ENCODE assay signal across 8 cellular contexts in genomic region chr22:36481393-36482168, GRCh38. TPM values are rescaled to one million over a fixed set of nuclear protein-coding genes. Genes with fewer than 3 reads are reported as not detected.
A peak's percentile ranks its signal among the peaks of the same experiment; 100 is the strongest.
DNase-seq lines count a peak whose midpoint lies in the region; ATAC-seq and FAIRE-seq lines count a peak whose summit lies in the region.

A gene with protein sequence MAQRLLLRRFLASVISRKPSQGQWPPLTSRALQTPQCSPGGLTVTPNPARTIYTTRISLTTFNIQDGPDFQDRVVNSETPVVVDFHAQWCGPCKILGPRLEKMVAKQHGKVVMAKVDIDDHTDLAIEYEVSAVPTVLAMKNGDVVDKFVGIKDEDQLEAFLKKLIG (minus strand): TSS chr22:36481640. CDS start chr22:36480837, 803 bp downstream.

- DNase-seq in CMK (ENCODE audit: low read depth) (peak; percentile 91), HTR-8/SVneo (ENCODE audit: insufficient read length, low spot score) (peak; percentile 82), NOMO-1 treated with dmso at 0.1 percent for 144 hours (lab: John Stamatoyannopoulos, UW; ENCODE audit: unreplicated experiment) (peak; percentile 93), mesenchymal stem cell (peak; percentile 97)
- DNase-seq in activated CD8-positive, alpha-beta memory T cell treated with anti-CD3 and anti-CD28 coated beads for 48 hours (ENCODE audit: low read depth in 2 of 3, low spot score in 2 of 3): peak; percentile 86 to 93 (median 92)
- peak; percentile 96 to 98 (median 97) for DNase-seq in effector memory CD8-positive, alpha-beta T cell
- peak; percentile 88 for DNase-seq in stimulated activated CD8-positive, alpha-beta memory T cell treated with anti-CD3 and anti-CD28 coated beads, Interleukin-12 subunit alpha, Interleukin-12 subunit beta, amount 100 ng/mL, for 4 hours (ENCODE audit: low read depth)

- peak within 1 kb of the TSS; percentile 58 for H3K4me2 ChIP-seq in mesenchymal stem cell (ENCODE audit: low read length, poor library complexity, severe bottlenecking)

- H3K4me3 ChIP-seq in mesenchymal stem cell (ENCODE audit: insufficient read depth in 1 of 2, low read depth in 1 of 2, low read length in 2 of 2): peak within 1 kb of the TSS; percentile 71 to 84

- H3K18ac ChIP-seq in mesenchymal stem cell (ENCODE audit: low read depth in 1 of 2, low read length in 2 of 2): peak within 1 kb of the TSS; percentile 74 to 99

- peak within 1 kb of the TSS; percentile 99 for H4K91ac ChIP-seq in mesenchymal stem cell (ENCODE audit: low read length)

- H3K4me1 Mint-ChIP-seq in effector memory CD8-positive, alpha-beta T cell (ENCODE audit: low read depth in 2 of 2): peaks cover 13 to 16% of the 10 kb centered on the region in 2 donors

- H2BK12ac ChIP-seq in mesenchymal stem cell (ENCODE audit: low read length in 2 of 2): no peak within 1 kb of the TSS

- no peak within 1 kb of the TSS for H2AFZ ChIP-seq in mesenchymal stem cell (ENCODE audit: low read depth, low read length)

- FAIRE-seq in HTR-8/SVneo (lab: Jason Lieb, UNC): peak; percentile 92

- peak within 1 kb of the TSS; percentile 41 for H2AK5ac ChIP-seq in mesenchymal stem cell (ENCODE audit: low read length, severe bottlenecking)

- H3K36me3 Mint-ChIP-seq in effector memory CD8-positive, alpha-beta T cell (ENCODE audit: insufficient read depth): peaks cover 40% of the 10 kb centered on the region

- peaks cover 19% of the 10 kb centered on the region for H3K79me1 ChIP-seq in mesenchymal stem cell (replicated peaks; ENCODE audit: low read length, poor library complexity, severe bottlenecking)

- under 1% methylated on average over 59 of the region's 62 CpGs for WGBS in mesenchymal stem cell

- H3K27ac ChIP-seq in mesenchymal stem cell (ENCODE audit: low read length, poor library complexity, severe bottlenecking): peak within 1 kb of the TSS; percentile 83

- peak within 1 kb of the TSS; percentile 89 for H2BK120ac ChIP-seq in mesenchymal stem cell (ENCODE audit: low read depth, low read length)

- peak within 1 kb of the TSS; percentile 100 for H4K8ac ChIP-seq in mesenchymal stem cell (ENCODE audit: low read length)

- no peak within 1 kb of the TSS for H3K14ac ChIP-seq in mesenchymal stem cell (ENCODE audit: low read length in 2 of 2)

- H3K27ac Mint-ChIP-seq in effector memory CD8-positive, alpha-beta T cell: peak within 1 kb of the TSS; percentile 96 to 99

- H3K27me3 ChIP-seq in mesenchymal stem cell (ENCODE audit: control insufficient read depth in 1 of 2, insufficient read depth in 1 of 2, low read length in 2 of 2): no peaks in the 10 kb centered on the region

- peak within 1 kb of the TSS; percentile 75 for H2BK5ac ChIP-seq in mesenchymal stem cell (ENCODE audit: low read depth, low read length, poor library complexity, severe bottlenecking)

- H2BK15ac ChIP-seq in mesenchymal stem cell (ENCODE audit: low read depth, poor library complexity, severe bottlenecking): peak within 1 kb of the TSS; percentile 99

- peaks cover 18 to 34% of the 10 kb centered on the region in 2 experiments for H3K36me3 ChIP-seq in mesenchymal stem cell (ENCODE audit: control insufficient read depth in 1 of 2, insufficient read depth in 2 of 2, low read depth in 1 of 2, low read length in 2 of 2)

- H3K23ac ChIP-seq in mesenchymal stem cell (ENCODE audit: low read length in 2 of 2): no peak within 1 kb of the TSS

- H3K9me3 Mint-ChIP-seq in effector memory CD8-positive, alpha-beta T cell: no peaks in the 10 kb centered on the region

- peaks cover under 1% of the 10 kb centered on the region for H3K9me3 ChIP-seq in mesenchymal stem cell (ENCODE audit: control insufficient read depth, low read length)

- peaks cover 7% of the 10 kb centered on the region for H3K4me1 ChIP-seq in mesenchymal stem cell (ENCODE audit: control insufficient read depth, insufficient read depth, low read depth, low read length)

- H3K4me3 Mint-ChIP-seq in effector memory CD8-positive, alpha-beta T cell: peak within 1 kb of the TSS; percentile 89 to 96

- no peaks in the 10 kb centered on the region for H3K27me3 Mint-ChIP-seq in effector memory CD8-positive, alpha-beta T cell

- H3K4ac ChIP-seq in mesenchymal stem cell (ENCODE audit: low read depth in 1 of 2, low read length in 2 of 2): peak within 1 kb of the TSS; percentile 64 to 99

- peak; percentile 82 for ATAC-seq in GM21360 (IDR thresholded peaks at IDR 0.05; ENCODE audit: unreplicated experiment)
- ATAC-seq in effector memory CD8-positive, alpha-beta T cell (replicated peaks): peak; percentile 89

- H3K9ac ChIP-seq in mesenchymal stem cell (ENCODE audit: low read length): peak within 1 kb of the TSS; percentile 94

RNA-seq across cellular contexts. Expression of the gene that starts here (rescaled TPM):
- polyA plus RNA-seq in mesenchymal stem cell (2013, experiment 1 of 2): 66.7 TPM
- 65.6 TPM for polyA plus RNA-seq in mesenchymal stem cell (2013, experiment 2 of 2)

Comparison
In these comparisons a context has a peak if more than half of its experiments do, and no peak if none do; other contexts are left out.
1. Peak in every context shown above with its lines: DNase-seq, ATAC-seq, H3K4me3 ChIP-seq and H3K27ac ChIP-seq.